In genomic region chr4:112517067-112517588, GRCh38 we compare ENCODE assay signal across 8 cellular contexts. TPM values are rescaled to one million over a fixed set of nuclear protein-coding genes. Genes with fewer than 3 reads are reported as not detected.
DNase-seq lines count a peak whose midpoint lies in the region; ATAC-seq and TF ChIP-seq lines count a peak whose summit lies in the region.

No MANE protein-coding gene starts in this region.

- peaks cover 28% of the 10 kb centered on the region for H3K4me1 Mint-ChIP-seq in endothelial cell (ENCODE audit: unreplicated experiment)

- peak; percentile 26 for ATAC-seq in GM21360 (IDR thresholded peaks at IDR 0.05; ENCODE audit: unreplicated experiment)

- no peaks in the 10 kb centered on the region for H3K9me3 ChIP-seq in Karpas-422 (ENCODE audit: low read length)

- H3K9me3 Mint-ChIP-seq in endothelial cell (ENCODE audit: unreplicated experiment): no peaks in the 10 kb centered on the region

- H3K27me3 ChIP-seq in Karpas-422 (ENCODE audit: low read length): no peaks in the 10 kb centered on the region

- peaks cover 8% of the 10 kb centered on the region for H3K36me3 Mint-ChIP-seq in endothelial cell (ENCODE audit: low read depth, unreplicated experiment)

- H2AFZ ChIP-seq in Karpas-422 (ENCODE audit: low read length): peak overlapping the region; percentile 8; the same call in 1 of the 2 replicates

- no peak overlapping the region for H3K27ac ChIP-seq in Karpas-422 (ENCODE audit: low read length)

- peak overlapping the region; percentile 74 for H3K9ac ChIP-seq in Karpas-422 (ENCODE audit: low read length)

- TF ChIP-seq CTCF in GM12873 (IDR thresholded peaks at IDR 0.05; ENCODE audit: insufficient read depth, low read depth, low read length, missing control alignments) (peak; percentile 40), endothelial cell (IDR thresholded peaks at IDR 0.05; ENCODE audit: unreplicated experiment) (no peak)

- H3K27ac Mint-ChIP-seq in endothelial cell (ENCODE audit: unreplicated experiment): no peak overlapping the region

- peaks cover 49% of the 10 kb centered on the region for H3K4me1 ChIP-seq in Karpas-422 (ENCODE audit: low read length)

- no peaks in the 10 kb centered on the region for H3K79me2 ChIP-seq in Karpas-422 (ENCODE audit: low read length)

- peaks cover 51% of the 10 kb centered on the region for H3K27me3 Mint-ChIP-seq in endothelial cell (ENCODE audit: unreplicated experiment)

- no peaks in the 10 kb centered on the region; the same call in 1 of the 2 replicates for H4K20me1 ChIP-seq in Karpas-422 (ENCODE audit: insufficient read depth, low read depth, low read length)

- DNase-seq in Karpas-422 (peak; percentile 67), endothelial cell (ENCODE audit: low spot score) (no peak), amygdala (lab: John Stamatoyannopoulos, UW) (no peak), NCI-H2029 treated with DMSO at 0.1 percent for 48 hours (lab: John Stamatoyannopoulos, UW) (no peak), globus pallidus (ENCODE audit: low spot score) (no peak)
- no peak for DNase-seq in activated naive CD4-positive, alpha-beta T cell treated with anti-CD3 and anti-CD28 coated beads, Interleukin-2, amount 50 U/mL, for 16 hours

- no peaks in the 10 kb centered on the region for H3K36me3 ChIP-seq in Karpas-422 (ENCODE audit: insufficient read depth, low read length)

- H3K4me3 Mint-ChIP-seq in endothelial cell (ENCODE audit: unreplicated experiment): peak overlapping the region; percentile 70

- peak overlapping the region; percentile 93 for H3K4me2 ChIP-seq in Karpas-422 (ENCODE audit: low read depth, low read length, poor library complexity, severe bottlenecking)

- peak overlapping the region; percentile 78 for H3K4me3 ChIP-seq in Karpas-422 (ENCODE audit: low read length)

- H3K9me2 ChIP-seq in Karpas-422 (replicated peaks; ENCODE audit: insufficient read depth, low read length): no peaks in the 10 kb centered on the region

RNA-seq across cellular contexts. Expression of gene NEUROG2, which starts 1.1 kb away (rescaled TPM):
- 5.1 and 9.6 TPM in 2 replicates for total RNA-seq in Karpas-422 (2014; rRNA removed; shearing (Covaris generic); ENCODE audit: low replicate concordance)
- not detected for total RNA-seq in endothelial cell (ENCODE audit: unreplicated experiment)
